ENCODE assay signal across 8 cellular contexts in the genomic region with DNA sequence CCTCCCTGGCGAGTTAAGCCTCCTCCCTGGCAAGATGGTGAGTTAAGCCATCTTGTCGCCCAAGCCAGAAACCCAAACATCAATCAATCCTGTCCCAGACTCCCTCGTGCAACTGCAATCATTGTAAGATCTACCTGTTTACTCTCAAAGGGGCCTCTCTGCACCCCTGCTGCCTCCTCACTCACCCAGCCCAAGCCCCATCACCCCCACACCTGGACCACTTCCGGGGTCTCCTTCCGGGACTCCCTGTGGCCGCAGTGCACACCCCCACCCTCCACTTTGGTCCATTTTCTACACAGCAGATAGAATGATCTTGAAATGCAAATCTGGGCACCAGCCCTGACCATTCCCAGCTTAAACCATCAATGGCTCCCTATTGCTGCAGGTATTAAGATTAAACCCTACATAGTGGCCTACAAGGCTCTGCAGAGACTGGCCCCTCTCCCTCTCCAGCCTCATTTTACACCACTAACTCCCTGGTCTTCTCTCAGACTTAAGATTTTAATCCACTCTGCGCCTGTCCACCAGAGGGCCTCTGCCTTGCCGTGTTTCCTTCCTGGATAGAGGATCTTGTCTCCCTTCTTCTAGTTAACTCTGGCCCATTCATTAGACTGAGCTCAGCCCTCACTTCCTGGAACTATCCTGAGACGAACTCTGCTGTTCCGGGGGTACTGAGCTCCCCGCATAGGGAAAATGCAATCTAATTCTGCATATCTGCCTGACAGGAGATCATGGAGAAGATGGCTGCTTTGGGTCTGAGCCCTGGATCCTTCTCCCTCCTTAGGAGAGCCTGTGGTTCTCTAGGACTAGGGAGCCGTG. TPM values are rescaled to one million over a fixed set of nuclear protein-coding genes. Genes with fewer than 3 reads are reported as not detected.
DNase-seq lines count a peak whose midpoint lies in the region; ATAC-seq, FAIRE-seq and TF ChIP-seq lines count a peak whose summit lies in the region.

No MANE protein-coding gene starts in this region.

- ATAC-seq in GM21515 (IDR thresholded peaks at IDR 0.05; ENCODE audit: unreplicated experiment), result no peak

- no peak overlapping the region for H3K4me3 ChIP-seq in tibial artery

- no peaks in the 10 kb centered on the region for H3K4me1 ChIP-seq in tibial artery

- no peak for FAIRE-seq in HTR-8/SVneo (lab: Jason Lieb, UNC)

- H3K27ac ChIP-seq in tibial artery, result no peak overlapping the region

- TF ChIP-seq CTCF in tibial artery (IDR thresholded peaks at IDR 0.05), result peak; percentile 39 to 42

- peaks cover 0 to 8% of the 10 kb centered on the region in 2 donors for H3K27me3 ChIP-seq in tibial artery

- intact Hi-C loops in tibial artery (cut with DNase I; ENCODE audit: low total_unique reads), result no loop called here

- no peaks in the 10 kb centered on the region for H3K36me3 ChIP-seq in tibial artery

- H3K9me3 ChIP-seq in tibial artery, result no peaks in the 10 kb centered on the region

- DNase-seq in Daoy (ENCODE audit: low read depth) (peak; percentile 37), HTR-8/SVneo (ENCODE audit: insufficient read length, low spot score) (peak; percentile 46), amniotic epithelial cell (ENCODE audit: low read depth) (peak; percentile 31), iPS-NIHi11 (ENCODE audit: low spot score) (peak; percentile 62), tibial artery (no peak), NCI-H2196 (lab: John Stamatoyannopoulos, UW; ENCODE audit: unreplicated experiment) (no peak)
- no peak for DNase-seq in NK-92 treated with Interleukin-12 subunit alpha and Interleukin-12 subunit beta, amount 100 ng/mL, for 24 hours (lab: John Stamatoyannopoulos, UW)

RNA-seq across cellular contexts. Expression of gene SLC6A1, which starts 41.9 kb away (rescaled TPM):
- 0.11 TPM in 1 of 2 replicates, not detected in the other for total RNA-seq in Daoy (2014; rRNA removed; shearing (Covaris generic))

Comparison
In these comparisons a context has a peak if more than half of its experiments do, and no peak if none do; other contexts are left out.
1. DNase-seq: peak in Daoy (single experiment), HTR-8/SVneo (single experiment), amniotic epithelial cell (single experiment) and iPS-NIHi11 (single experiment); none in tibial artery (0 of 2), NK-92 treated with Interleukin-12 subunit alpha and Interleukin-12 subunit beta, amount 100 ng/mL, for 24 hours (single experiment) and NCI-H2196 (single experiment).